1 cellular context compared by ENCODE assay signal in genomic region chr10:47189802-47190201, GRCh38.
TF ChIP-seq lines count a peak whose summit lies in the region.

No MANE protein-coding gene starts in this region.

TF ChIP-seq in IMR-90, 13 proteins besides CTCF, POLR2A, EP300 and RAD21:
- TF ChIP-seq, protein P1, sequence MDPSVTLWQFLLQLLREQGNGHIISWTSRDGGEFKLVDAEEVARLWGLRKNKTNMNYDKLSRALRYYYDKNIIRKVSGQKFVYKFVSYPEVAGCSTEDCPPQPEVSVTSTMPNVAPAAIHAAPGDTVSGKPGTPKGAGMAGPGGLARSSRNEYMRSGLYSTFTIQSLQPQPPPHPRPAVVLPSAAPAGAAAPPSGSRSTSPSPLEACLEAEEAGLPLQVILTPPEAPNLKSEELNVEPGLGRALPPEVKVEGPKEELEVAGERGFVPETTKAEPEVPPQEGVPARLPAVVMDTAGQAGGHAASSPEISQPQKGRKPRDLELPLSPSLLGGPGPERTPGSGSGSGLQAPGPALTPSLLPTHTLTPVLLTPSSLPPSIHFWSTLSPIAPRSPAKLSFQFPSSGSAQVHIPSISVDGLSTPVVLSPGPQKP (IDR thresholded peaks at IDR 0.05; ENCODE audit: borderline replicate concordance, low read depth, low read length): no peak
- TF ChIP-seq CEBPB (IDR thresholded peaks at IDR 0.05; ENCODE audit: low read depth, low read length) (no peak), RFX5 (IDR thresholded peaks at IDR 0.05; ENCODE audit: low read depth, low read length) (no peak), MXI1 (IDR thresholded peaks at IDR 0.05; ENCODE audit: borderline replicate concordance, low read depth, low read length) (no peak), MAFK (IDR thresholded peaks at IDR 0.05; ENCODE audit: low read depth, low read length) (no peak), USF2 (IDR thresholded peaks at IDR 0.05; ENCODE audit: low read depth, low read length) (no peak), CHD1 (IDR thresholded peaks at IDR 0.05; ENCODE audit: low read depth, low read length) (no peak), BHLHE40 (IDR thresholded peaks at IDR 0.05; ENCODE audit: low read depth, low read length) (no peak), RCOR1 (IDR thresholded peaks at IDR 0.05; ENCODE audit: insufficient replicate concordance, low read length) (no peak), MAZ (IDR thresholded peaks at IDR 0.05; ENCODE audit: borderline replicate concordance, low read depth, low read length) (no peak), FOS (IDR thresholded peaks at IDR 0.05; ENCODE audit: low read depth, low read length) (no peak)
TF ChIP-seq in IMR-90: peak in this region for 0.
